Comparison of ENCODE assay signal across 1 cellular context in the genomic region with DNA sequence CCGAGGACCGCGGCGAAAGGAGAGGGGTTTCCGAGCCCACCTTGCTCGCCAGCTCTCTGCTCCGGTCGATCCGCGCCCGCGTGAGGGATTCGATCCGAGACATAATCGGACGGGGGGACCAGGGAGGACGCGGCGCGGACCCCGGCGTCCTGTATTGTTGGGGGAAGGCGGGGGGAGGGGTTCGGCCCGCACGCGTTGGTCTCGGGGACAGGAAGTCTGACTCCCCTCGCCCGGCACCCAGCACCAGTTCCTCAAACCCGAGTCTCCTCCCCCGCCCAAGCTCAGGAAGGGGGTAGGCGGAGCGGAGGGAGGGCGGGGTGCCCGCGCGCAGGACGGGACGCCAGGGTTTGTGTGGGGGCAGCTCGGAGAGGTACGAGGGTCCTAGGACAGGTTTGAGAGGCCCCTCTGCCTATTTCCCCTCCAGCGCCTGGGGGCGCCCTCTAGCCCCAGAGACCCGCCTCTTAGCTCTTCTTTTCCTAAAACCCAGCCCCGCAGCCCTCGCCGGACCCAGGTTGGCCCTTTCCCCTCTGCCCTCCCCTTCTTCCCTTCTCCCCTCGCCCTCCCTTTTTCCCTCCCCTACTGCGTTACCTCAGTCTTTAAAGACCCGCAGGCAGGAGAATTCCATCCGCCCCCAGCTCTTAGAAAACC.
TF ChIP-seq lines count a peak whose summit lies in the region.

A gene (minus strand): TSS at position 223 of the 648 bp plus-strand sequence. CDS start 120 bp downstream, at position 103.

TF ChIP-seq in HepG2, 621 proteins besides CTCF, POLR2A, EP300 and RAD21 (continued from another document and continues in another):
- TF ChIP-seq, protein P1, sequence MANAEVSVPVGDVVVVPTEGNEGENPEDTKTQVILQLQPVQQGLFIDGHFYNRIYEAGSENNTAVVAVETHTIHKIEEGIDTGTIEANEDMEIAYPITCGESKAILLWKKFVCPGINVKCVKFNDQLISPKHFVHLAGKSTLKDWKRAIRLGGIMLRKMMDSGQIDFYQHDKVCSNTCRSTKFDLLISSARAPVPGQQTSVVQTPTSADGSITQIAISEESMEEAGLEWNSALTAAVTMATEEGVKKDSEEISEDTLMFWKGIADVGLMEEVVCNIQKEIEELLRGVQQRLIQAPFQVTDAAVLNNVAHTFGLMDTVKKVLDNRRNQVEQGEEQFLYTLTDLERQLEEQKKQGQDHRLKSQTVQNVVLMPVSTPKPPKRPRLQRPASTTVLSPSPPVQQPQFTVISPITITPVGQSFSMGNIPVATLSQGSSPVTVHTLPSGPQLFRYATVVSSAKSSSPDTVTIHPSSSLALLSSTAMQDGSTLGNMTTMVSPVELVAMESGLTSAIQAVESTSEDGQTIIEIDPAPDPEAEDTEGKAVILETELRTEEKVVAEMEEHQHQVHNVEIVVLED (CRISPR knock-in tag; IDR thresholded peaks at IDR 0.05; ENCODE audit: borderline replicate concordance), result peak; percentile 21; the same call in 1 of the 2 replicates
- TF ChIP-seq, protein P2, sequence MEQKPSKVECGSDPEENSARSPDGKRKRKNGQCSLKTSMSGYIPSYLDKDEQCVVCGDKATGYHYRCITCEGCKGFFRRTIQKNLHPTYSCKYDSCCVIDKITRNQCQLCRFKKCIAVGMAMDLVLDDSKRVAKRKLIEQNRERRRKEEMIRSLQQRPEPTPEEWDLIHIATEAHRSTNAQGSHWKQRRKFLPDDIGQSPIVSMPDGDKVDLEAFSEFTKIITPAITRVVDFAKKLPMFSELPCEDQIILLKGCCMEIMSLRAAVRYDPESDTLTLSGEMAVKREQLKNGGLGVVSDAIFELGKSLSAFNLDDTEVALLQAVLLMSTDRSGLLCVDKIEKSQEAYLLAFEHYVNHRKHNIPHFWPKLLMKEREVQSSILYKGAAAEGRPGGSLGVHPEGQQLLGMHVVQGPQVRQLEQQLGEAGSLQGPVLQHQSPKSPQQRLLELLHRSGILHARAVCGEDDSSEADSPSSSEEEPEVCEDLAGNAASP (CRISPR knock-in tag; IDR thresholded peaks at IDR 0.05; ENCODE audit: borderline replicate concordance), result peak; percentile 29; the same call in 1 of the 2 replicates
- TF ChIP-seq KLF16 (CRISPR knock-in tag; IDR thresholded peaks at IDR 0.05) (peak in 1 of 2 experiments; percentile 29; a peak in 1 of 4 replicates), MYNN (CRISPR knock-in tag; IDR thresholded peaks at IDR 0.05; ENCODE audit: low read depth) (no peak), FOXK1 (CRISPR knock-in tag; IDR thresholded peaks at IDR 0.05; ENCODE audit: borderline replicate concordance, low read depth) (no peak), ZNF460 (CRISPR knock-in tag; IDR thresholded peaks at IDR 0.05; ENCODE audit: borderline replicate concordance) (no peak), ZNF121 (CRISPR knock-in tag; IDR thresholded peaks at IDR 0.05) (no peak; the same call in 1 of the 2 replicates), AGO2 (optimal IDR thresholded peaks at IDR 0.05; ENCODE audit: low read depth, low read length) (peak; percentile 55), ZNF841 (CRISPR knock-in tag; IDR thresholded peaks at IDR 0.05; ENCODE audit: borderline replicate concordance) (no peak), ZSCAN30 (CRISPR knock-in tag; IDR thresholded peaks at IDR 0.05) (no peak), GLI4 (CRISPR knock-in tag; IDR thresholded peaks at IDR 0.05; ENCODE audit: borderline replicate concordance) (no peak), ZSCAN9 (CRISPR knock-in tag; IDR thresholded peaks at IDR 0.05; ENCODE audit: borderline replicate concordance) (no peak), SP5 (CRISPR knock-in tag; IDR thresholded peaks at IDR 0.05; ENCODE audit: borderline replicate concordance, low read depth) (peak; percentile 41; the same call in 1 of the 2 replicates), MED1 (CRISPR knock-in tag; IDR thresholded peaks at IDR 0.05) (no peak; the same call in 1 of the 2 replicates), ZNF343 (CRISPR knock-in tag; IDR thresholded peaks at IDR 0.05) (no peak), ZNF792 (CRISPR knock-in tag; IDR thresholded peaks at IDR 0.05) (no peak), NFYC (CRISPR knock-in tag; IDR thresholded peaks at IDR 0.05) (no peak), ZNF660 (CRISPR knock-in tag; IDR thresholded peaks at IDR 0.05; ENCODE audit: borderline replicate concordance, low read depth) (no peak)
- TF ChIP-seq, protein P3, sequence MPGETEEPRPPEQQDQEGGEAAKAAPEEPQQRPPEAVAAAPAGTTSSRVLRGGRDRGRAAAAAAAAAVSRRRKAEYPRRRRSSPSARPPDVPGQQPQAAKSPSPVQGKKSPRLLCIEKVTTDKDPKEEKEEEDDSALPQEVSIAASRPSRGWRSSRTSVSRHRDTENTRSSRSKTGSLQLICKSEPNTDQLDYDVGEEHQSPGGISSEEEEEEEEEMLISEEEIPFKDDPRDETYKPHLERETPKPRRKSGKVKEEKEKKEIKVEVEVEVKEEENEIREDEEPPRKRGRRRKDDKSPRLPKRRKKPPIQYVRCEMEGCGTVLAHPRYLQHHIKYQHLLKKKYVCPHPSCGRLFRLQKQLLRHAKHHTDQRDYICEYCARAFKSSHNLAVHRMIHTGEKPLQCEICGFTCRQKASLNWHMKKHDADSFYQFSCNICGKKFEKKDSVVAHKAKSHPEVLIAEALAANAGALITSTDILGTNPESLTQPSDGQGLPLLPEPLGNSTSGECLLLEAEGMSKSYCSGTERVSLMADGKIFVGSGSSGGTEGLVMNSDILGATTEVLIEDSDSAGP (CRISPR knock-in tag; IDR thresholded peaks at IDR 0.05; ENCODE audit: borderline replicate concordance), result no peak
- TF ChIP-seq, protein P4, sequence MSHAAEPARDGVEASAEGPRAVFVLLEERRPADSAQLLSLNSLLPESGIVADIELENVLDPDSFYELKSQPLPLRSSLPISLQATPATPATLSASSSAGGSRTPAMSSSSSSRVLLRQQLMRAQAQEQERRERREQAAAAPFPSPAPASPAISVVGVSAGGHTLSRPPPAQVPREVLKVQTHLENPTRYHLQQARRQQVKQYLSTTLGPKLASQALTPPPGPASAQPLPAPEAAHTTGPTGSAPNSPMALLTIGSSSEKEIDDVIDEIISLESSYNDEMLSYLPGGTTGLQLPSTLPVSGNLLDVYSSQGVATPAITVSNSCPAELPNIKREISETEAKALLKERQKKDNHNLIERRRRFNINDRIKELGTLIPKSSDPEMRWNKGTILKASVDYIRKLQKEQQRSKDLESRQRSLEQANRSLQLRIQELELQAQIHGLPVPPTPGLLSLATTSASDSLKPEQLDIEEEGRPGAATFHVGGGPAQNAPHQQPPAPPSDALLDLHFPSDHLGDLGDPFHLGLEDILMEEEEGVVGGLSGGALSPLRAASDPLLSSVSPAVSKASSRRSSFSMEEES (CRISPR knock-in tag; IDR thresholded peaks at IDR 0.05), result no peak
- TF ChIP-seq, protein P5, sequence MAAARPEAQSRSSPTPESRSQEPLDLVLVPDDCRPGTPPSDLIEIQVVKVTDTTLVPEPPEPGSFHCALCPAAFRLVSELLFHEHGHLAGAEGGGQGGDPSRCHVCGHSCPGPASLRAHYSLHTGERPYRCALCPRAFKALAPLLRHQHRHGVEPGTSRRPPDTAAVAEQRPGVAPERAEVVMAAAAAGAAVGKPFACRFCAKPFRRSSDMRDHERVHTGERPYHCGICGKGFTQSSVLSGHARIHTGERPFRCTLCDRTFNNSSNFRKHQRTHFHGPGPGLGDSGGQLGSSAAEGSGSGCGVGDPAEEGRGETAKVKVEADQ (CRISPR knock-in tag; IDR thresholded peaks at IDR 0.05; ENCODE audit: borderline replicate concordance), result no peak
- TF ChIP-seq, protein P6, sequence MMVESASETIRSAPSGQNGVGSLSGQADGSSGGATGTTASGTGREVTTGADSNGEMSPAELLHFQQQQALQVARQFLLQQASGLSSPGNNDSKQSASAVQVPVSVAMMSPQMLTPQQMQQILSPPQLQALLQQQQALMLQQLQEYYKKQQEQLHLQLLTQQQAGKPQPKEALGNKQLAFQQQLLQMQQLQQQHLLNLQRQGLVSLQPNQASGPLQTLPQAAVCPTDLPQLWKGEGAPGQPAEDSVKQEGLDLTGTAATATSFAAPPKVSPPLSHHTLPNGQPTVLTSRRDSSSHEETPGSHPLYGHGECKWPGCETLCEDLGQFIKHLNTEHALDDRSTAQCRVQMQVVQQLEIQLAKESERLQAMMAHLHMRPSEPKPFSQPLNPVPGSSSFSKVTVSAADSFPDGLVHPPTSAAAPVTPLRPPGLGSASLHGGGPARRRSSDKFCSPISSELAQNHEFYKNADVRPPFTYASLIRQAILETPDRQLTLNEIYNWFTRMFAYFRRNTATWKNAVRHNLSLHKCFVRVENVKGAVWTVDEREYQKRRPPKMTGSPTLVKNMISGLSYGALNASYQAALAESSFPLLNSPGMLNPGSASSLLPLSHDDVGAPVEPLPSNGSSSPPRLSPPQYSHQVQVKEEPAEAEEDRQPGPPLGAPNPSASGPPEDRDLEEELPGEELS (CRISPR knock-in tag; IDR thresholded peaks at IDR 0.05), result 0 out of 2 replicates have a peak, but pooled peaks have one; percentile 22
- TF ChIP-seq, protein P7, sequence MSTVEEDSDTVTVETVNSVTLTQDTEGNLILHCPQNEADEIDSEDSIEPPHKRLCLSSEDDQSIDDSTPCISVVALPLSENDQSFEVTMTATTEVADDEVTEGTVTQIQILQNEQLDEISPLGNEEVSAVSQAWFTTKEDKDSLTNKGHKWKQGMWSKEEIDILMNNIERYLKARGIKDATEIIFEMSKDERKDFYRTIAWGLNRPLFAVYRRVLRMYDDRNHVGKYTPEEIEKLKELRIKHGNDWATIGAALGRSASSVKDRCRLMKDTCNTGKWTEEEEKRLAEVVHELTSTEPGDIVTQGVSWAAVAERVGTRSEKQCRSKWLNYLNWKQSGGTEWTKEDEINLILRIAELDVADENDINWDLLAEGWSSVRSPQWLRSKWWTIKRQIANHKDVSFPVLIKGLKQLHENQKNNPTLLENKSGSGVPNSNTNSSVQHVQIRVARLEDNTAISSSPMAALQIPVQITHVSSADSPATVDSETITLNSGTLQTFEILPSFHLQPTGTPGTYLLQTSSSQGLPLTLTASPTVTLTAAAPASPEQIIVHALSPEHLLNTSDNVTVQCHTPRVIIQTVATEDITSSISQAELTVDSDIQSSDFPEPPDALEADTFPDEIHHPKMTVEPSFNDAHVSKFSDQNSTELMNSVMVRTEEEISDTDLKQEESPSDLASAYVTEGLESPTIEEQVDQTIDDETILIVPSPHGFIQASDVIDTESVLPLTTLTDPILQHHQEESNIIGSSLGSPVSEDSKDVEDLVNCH (CRISPR knock-in tag; IDR thresholded peaks at IDR 0.05), result no peak
- TF ChIP-seq, protein P8, sequence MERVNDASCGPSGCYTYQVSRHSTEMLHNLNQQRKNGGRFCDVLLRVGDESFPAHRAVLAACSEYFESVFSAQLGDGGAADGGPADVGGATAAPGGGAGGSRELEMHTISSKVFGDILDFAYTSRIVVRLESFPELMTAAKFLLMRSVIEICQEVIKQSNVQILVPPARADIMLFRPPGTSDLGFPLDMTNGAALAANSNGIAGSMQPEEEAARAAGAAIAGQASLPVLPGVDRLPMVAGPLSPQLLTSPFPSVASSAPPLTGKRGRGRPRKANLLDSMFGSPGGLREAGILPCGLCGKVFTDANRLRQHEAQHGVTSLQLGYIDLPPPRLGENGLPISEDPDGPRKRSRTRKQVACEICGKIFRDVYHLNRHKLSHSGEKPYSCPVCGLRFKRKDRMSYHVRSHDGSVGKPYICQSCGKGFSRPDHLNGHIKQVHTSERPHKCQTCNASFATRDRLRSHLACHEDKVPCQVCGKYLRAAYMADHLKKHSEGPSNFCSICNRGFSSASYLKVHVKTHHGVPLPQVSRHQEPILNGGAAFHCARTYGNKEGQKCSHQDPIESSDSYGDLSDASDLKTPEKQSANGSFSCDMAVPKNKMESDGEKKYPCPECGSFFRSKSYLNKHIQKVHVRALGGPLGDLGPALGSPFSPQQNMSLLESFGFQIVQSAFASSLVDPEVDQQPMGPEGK (CRISPR knock-in tag; IDR thresholded peaks at IDR 0.05), result peak; percentile 74
- TF ChIP-seq, protein P9, sequence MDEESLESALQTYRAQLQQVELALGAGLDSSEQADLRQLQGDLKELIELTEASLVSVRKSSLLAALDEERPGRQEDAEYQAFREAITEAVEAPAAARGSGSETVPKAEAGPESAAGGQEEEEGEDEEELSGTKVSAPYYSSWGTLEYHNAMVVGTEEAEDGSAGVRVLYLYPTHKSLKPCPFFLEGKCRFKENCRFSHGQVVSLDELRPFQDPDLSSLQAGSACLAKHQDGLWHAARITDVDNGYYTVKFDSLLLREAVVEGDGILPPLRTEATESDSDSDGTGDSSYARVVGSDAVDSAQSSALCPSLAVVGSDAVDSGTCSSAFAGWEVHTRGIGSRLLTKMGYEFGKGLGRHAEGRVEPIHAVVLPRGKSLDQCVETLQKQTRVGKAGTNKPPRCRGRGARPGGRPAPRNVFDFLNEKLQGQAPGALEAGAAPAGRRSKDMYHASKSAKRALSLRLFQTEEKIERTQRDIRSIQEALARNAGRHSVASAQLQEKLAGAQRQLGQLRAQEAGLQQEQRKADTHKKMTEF (CRISPR knock-in tag; IDR thresholded peaks at IDR 0.05), result no peak
- TF ChIP-seq, protein P10, sequence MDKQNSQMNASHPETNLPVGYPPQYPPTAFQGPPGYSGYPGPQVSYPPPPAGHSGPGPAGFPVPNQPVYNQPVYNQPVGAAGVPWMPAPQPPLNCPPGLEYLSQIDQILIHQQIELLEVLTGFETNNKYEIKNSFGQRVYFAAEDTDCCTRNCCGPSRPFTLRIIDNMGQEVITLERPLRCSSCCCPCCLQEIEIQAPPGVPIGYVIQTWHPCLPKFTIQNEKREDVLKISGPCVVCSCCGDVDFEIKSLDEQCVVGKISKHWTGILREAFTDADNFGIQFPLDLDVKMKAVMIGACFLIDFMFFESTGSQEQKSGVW (CRISPR knock-in tag; IDR thresholded peaks at IDR 0.05; ENCODE audit: borderline replicate concordance), result no peak
- TF ChIP-seq, protein P11, sequence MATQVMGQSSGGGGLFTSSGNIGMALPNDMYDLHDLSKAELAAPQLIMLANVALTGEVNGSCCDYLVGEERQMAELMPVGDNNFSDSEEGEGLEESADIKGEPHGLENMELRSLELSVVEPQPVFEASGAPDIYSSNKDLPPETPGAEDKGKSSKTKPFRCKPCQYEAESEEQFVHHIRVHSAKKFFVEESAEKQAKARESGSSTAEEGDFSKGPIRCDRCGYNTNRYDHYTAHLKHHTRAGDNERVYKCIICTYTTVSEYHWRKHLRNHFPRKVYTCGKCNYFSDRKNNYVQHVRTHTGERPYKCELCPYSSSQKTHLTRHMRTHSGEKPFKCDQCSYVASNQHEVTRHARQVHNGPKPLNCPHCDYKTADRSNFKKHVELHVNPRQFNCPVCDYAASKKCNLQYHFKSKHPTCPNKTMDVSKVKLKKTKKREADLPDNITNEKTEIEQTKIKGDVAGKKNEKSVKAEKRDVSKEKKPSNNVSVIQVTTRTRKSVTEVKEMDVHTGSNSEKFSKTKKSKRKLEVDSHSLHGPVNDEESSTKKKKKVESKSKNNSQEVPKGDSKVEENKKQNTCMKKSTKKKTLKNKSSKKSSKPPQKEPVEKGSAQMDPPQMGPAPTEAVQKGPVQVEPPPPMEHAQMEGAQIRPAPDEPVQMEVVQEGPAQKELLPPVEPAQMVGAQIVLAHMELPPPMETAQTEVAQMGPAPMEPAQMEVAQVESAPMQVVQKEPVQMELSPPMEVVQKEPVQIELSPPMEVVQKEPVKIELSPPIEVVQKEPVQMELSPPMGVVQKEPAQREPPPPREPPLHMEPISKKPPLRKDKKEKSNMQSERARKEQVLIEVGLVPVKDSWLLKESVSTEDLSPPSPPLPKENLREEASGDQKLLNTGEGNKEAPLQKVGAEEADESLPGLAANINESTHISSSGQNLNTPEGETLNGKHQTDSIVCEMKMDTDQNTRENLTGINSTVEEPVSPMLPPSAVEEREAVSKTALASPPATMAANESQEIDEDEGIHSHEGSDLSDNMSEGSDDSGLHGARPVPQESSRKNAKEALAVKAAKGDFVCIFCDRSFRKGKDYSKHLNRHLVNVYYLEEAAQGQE (IDR thresholded peaks at IDR 0.05; ENCODE audit: borderline replicate concordance in 1 of 2, low read depth in 1 of 2, low read length in 2 of 2), result no peak
